In genomic region chr5:1321576-1321975, GRCh38 we compare ENCODE assay signal across 32 cellular contexts. TPM values are rescaled to one million over a fixed set of nuclear protein-coding genes. Genes with fewer than 3 reads are reported as not detected.
DNase-seq lines count a peak whose midpoint lies in the region; ATAC-seq and TF ChIP-seq lines count a peak whose summit lies in the region.
"Had no signal": no experiment of that assay in that cellular context is flagged by ENCODE, and none has a peak within 500 bp of the region (broad histone marks: within the 10 kb centered on the region; RNA-seq: fewer than 3 reads in every experiment).

No MANE protein-coding gene starts in this region.

- peaks cover 1% of the 10 kb centered on the region for H3K4me1 ChIP-seq in suprapubic skin
- H3K4me1 ChIP-seq in uterus: no peaks in the 10 kb centered on the region
- H3K4me1 ChIP-seq: colonic mucosa, left ventricle myocardium inferior, prostate gland had no signal

- no peak for TF ChIP-seq POLR2A in suprapubic skin (IDR thresholded peaks at IDR 0.05)
- TF ChIP-seq POLR2A in uterus (IDR thresholded peaks at IDR 0.05): no peak

- ATAC-seq in left lobe of liver: no peak
- ATAC-seq: right lobe of liver, T-cell had no signal

- DNase-seq in T-helper 2 cell treated with Interferon-gamma antibody and Interleukin-4, amounts not matched to agents 5 μg/mL and 100 μg/mL, for 36 hours (ENCODE audit: low spot score): no peak
- DNase-seq in T-helper 2 cell (no peak), left lobe of liver (ENCODE audit: low spot score) (peak; percentile 23), suprapubic skin (ENCODE audit: low spot score in 2 of 2) (peak; percentile 36 to 61), NCI-H510A treated with DMSO at 0.1 percent for 48 hours (lab: John Stamatoyannopoulos, UW) (no peak), uterus (no peak)
- DNase-seq in activated naive CD8-positive, alpha-beta T cell treated with anti-CD3 and anti-CD28 coated beads for 36 hours: no peak
- DNase-seq: activated CD4-positive, alpha-beta T cell treated with anti-CD3 and anti-CD28 coated beads, Interleukin-2, amount 50 U/mL, for 4 hours; activated CD4-positive, CD25-positive, alpha-beta regulatory T cell; anterior cingulate cortex; C1 segment of cervical spinal cord; colonic mucosa; COR-L47; effector CD8-positive, alpha-beta T cell; erythroblast; GM23248; left ventricle myocardium inferior; NCI-H1092 treated with DMSO at 0.1 percent for 48 hours; NCI-H1694 treated with DMSO at 0.1 percent for 48 hours; NCI-H2171; NCI-H510A; right lobe of liver; stimulated activated CD4-positive, alpha-beta T cell treated with anti-CD3 and anti-CD28 coated beads, Interleukin-4, amount 100 ng/mL, for 1 hour; transverse colon had no signal

- H3K36me3 ChIP-seq in KOPT-K1 (ENCODE audit: insufficient read depth, low read length): peaks cover 97% of the 10 kb centered on the region
- peaks cover 84% of the 10 kb centered on the region for H3K36me3 ChIP-seq in suprapubic skin
- H3K36me3 ChIP-seq in uterus: no peaks in the 10 kb centered on the region
- H3K36me3 ChIP-seq: colonic mucosa had no signal

- H3K36me3 Mint-ChIP-seq in T-helper 2 cell treated with Interferon-gamma antibody and Interleukin-4, amounts not matched to agents 5 μg/mL and 100 μg/mL, for 36 hours (ENCODE audit: low read depth): peaks cover 58% of the 10 kb centered on the region
- H3K36me3 Mint-ChIP-seq in activated naive CD8-positive, alpha-beta T cell treated with anti-CD3 and anti-CD28 coated beads for 36 hours: peaks cover 10% of the 10 kb centered on the region
- H3K36me3 Mint-ChIP-seq: activated naive CD8-positive, alpha-beta T cell had no signal

- intact Hi-C loops in uterus (cut with DNase I; ENCODE audit: low total_unique reads): no loop called here

- TF ChIP-seq EP300 in suprapubic skin (IDR thresholded peaks at IDR 0.05): no peak

- peak overlapping the region; percentile 48 for H3K27ac ChIP-seq in KOPT-K1 (ENCODE audit: low read depth, low read length, poor library complexity, severe bottlenecking)
- no peak overlapping the region for H3K27ac ChIP-seq in suprapubic skin
- H3K27ac ChIP-seq in uterus: no peak overlapping the region
- H3K27ac ChIP-seq: 22Rv1, colonic mucosa, GM23248, left ventricle myocardium inferior, prostate gland, right lobe of liver, transverse colon had no signal

- WGBS in suprapubic skin: 97% methylated on average over 15 of the region's 16 CpGs

- no peaks in the 10 kb centered on the region for H3K27me3 ChIP-seq in suprapubic skin
- H3K27me3 ChIP-seq in uterus: no peaks in the 10 kb centered on the region
- H3K27me3 ChIP-seq: colonic mucosa, right lobe of liver, transverse colon had no signal

- no peak overlapping the region for H3K4me3 Mint-ChIP-seq in T-helper 2 cell treated with Interferon-gamma antibody and Interleukin-4, amounts not matched to agents 5 μg/mL and 100 μg/mL, for 36 hours
- no peak overlapping the region for H3K4me3 Mint-ChIP-seq in activated naive CD8-positive, alpha-beta T cell treated with anti-CD3 and anti-CD28 coated beads for 36 hours
- H3K4me3 Mint-ChIP-seq: activated naive CD8-positive, alpha-beta T cell; mesothelial cell of epicardium; T-cell had no signal

- H3K9me3 ChIP-seq in KOPT-K1 (ENCODE audit: insufficient read depth, low read length, poor library complexity, severe bottlenecking) (no peaks in the 10 kb centered on the region), suprapubic skin (no peaks in the 10 kb centered on the region), uterus (no peaks in the 10 kb centered on the region)
- H3K9me3 ChIP-seq: colonic mucosa, left ventricle myocardium inferior, prostate gland, right lobe of liver, transverse colon had no signal

- H3K4me3 ChIP-seq in suprapubic skin (no peak overlapping the region), uterus (no peak overlapping the region)
- H3K4me3 ChIP-seq: colonic mucosa, GM23248, left ventricle myocardium inferior, prostate gland, right lobe of liver, transverse colon had no signal

- TF ChIP-seq CTCF in suprapubic skin (IDR thresholded peaks at IDR 0.05) (no peak), uterus (IDR thresholded peaks at IDR 0.05) (no peak)

- no peaks in the 10 kb centered on the region for H3K27me3 Mint-ChIP-seq in T-helper 2 cell treated with Interferon-gamma antibody and Interleukin-4, amounts not matched to agents 5 μg/mL and 100 μg/mL, for 36 hours (ENCODE audit: low read depth)
- no peaks in the 10 kb centered on the region for H3K27me3 Mint-ChIP-seq in activated naive CD8-positive, alpha-beta T cell treated with anti-CD3 and anti-CD28 coated beads for 36 hours
- H3K27me3 Mint-ChIP-seq: activated naive CD8-positive, alpha-beta T cell; T-cell had no signal

- no peaks in the 10 kb centered on the region for H3K9me3 Mint-ChIP-seq in T-helper 2 cell treated with Interferon-gamma antibody and Interleukin-4, amounts not matched to agents 5 μg/mL and 100 μg/mL, for 36 hours
- H3K9me3 Mint-ChIP-seq in activated naive CD8-positive, alpha-beta T cell treated with anti-CD3 and anti-CD28 coated beads for 36 hours: no peaks in the 10 kb centered on the region
- H3K9me3 Mint-ChIP-seq: activated T-helper 2 cell treated with anti-CD3 and anti-CD28 coated beads, Interferon-gamma antibody, Interleukin-2, Interleukin-4, amounts not matched to agents 10 μg/mL and 5 μg/mL and 100 μg/mL, durations not matched to agents 14 hours and 24 hours and 36 hours; T-cell had no signal

- peaks cover 11% of the 10 kb centered on the region for H3K4me1 Mint-ChIP-seq in T-helper 2 cell treated with Interferon-gamma antibody and Interleukin-4, amounts not matched to agents 5 μg/mL and 100 μg/mL, for 36 hours (ENCODE audit: low read depth)
- peaks cover 9% of the 10 kb centered on the region for H3K4me1 Mint-ChIP-seq in activated naive CD8-positive, alpha-beta T cell treated with anti-CD3 and anti-CD28 coated beads for 36 hours

- peak overlapping the region; percentile 26 for H3K27ac Mint-ChIP-seq in T-helper 2 cell treated with Interferon-gamma antibody and Interleukin-4, amounts not matched to agents 5 μg/mL and 100 μg/mL, for 36 hours
- no peak overlapping the region for H3K27ac Mint-ChIP-seq in activated naive CD8-positive, alpha-beta T cell treated with anti-CD3 and anti-CD28 coated beads for 36 hours
- H3K27ac Mint-ChIP-seq: activated naive CD8-positive, alpha-beta T cell; activated T-helper 2 cell treated with anti-CD3 and anti-CD28 coated beads, Interferon-gamma antibody, Interleukin-2, Interleukin-4, amounts not matched to agents 10 μg/mL and 5 μg/mL and 100 μg/mL, durations not matched to agents 14 hours and 24 hours and 36 hours; mesothelial cell of epicardium had no signal

RNA-seq across cellular contexts. Expression of gene CLPTM1L, which starts 23.3 kb away (rescaled TPM):
- total RNA-seq in left lobe of liver (147 TPM), suprapubic skin (100 to 1,000 TPM in 1 of 4 donors, 10 to 100 TPM in 3; 62.6 to 132 (median 93.5) TPM), uterus (10 to 100 TPM; 63.2 to 74.3 (median 71.1) TPM)
- 10 to 100 TPM; 90.0 to 91.6 TPM for total RNA-seq in activated naive CD8-positive, alpha-beta T cell treated with anti-CD3 and anti-CD28 coated beads for 36 hours

RNA-seq across cellular contexts. Expression of gene TERT, which starts 26.7 kb away (rescaled TPM):
- total RNA-seq in left lobe of liver (0.10 TPM), suprapubic skin (not detected), uterus (under 1 TPM in 1 of 4 donors, not detected in 3; 0.26 TPM)
- total RNA-seq in activated naive CD8-positive, alpha-beta T cell treated with anti-CD3 and anti-CD28 coated beads for 36 hours: 1 to 10 TPM; 6.0 to 6.2 TPM
- total RNA-seq: GM23248, left ventricle myocardium inferior, right lobe of liver, RPMI7951, transverse colon had no signal

Comparison
In these comparisons a context has a peak if more than half of its experiments do, and no peak if none do; other contexts are left out.
1. DNase-seq: peak in left lobe of liver (single experiment) and suprapubic skin (2 of 2); none in T-helper 2 cell treated with Interferon-gamma antibody and Interleukin-4, amounts not matched to agents 5 μg/mL and 100 μg/mL, for 36 hours (single experiment), T-helper 2 cell (0 of 5), NCI-H510A treated with DMSO at 0.1 percent for 48 hours (single experiment), uterus (0 of 2) and activated naive CD8-positive, alpha-beta T cell treated with anti-CD3 and anti-CD28 coated beads for 36 hours (single experiment).